In the genomic region with DNA sequence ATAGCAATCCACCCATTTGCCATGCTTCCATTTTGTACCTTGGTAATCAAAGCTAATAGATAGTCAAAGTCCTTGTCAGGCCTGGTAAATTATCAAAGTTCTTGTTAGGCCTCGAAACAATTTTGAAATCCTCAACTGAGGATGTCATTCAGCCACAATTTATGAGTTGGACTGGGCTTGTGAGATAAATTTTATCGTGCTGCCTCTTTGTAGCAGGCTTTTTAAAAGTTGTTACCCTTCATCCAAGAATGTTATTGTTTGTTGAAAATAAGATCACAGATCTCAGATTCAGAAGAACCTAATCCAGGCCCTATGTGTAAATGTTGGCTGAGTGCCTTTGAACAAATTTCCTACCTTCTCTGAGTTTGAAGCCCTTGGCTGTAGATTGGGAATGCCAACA, we compare ENCODE assay signal across 1 cellular context.
TF ChIP-seq lines count a peak whose summit lies in the region.

No MANE protein-coding gene starts in this region.

TF ChIP-seq in K562, 482 proteins besides CTCF, POLR2A, EP300 and RAD21 (continued from another document and continues in another):
- TF ChIP-seq, protein P1, sequence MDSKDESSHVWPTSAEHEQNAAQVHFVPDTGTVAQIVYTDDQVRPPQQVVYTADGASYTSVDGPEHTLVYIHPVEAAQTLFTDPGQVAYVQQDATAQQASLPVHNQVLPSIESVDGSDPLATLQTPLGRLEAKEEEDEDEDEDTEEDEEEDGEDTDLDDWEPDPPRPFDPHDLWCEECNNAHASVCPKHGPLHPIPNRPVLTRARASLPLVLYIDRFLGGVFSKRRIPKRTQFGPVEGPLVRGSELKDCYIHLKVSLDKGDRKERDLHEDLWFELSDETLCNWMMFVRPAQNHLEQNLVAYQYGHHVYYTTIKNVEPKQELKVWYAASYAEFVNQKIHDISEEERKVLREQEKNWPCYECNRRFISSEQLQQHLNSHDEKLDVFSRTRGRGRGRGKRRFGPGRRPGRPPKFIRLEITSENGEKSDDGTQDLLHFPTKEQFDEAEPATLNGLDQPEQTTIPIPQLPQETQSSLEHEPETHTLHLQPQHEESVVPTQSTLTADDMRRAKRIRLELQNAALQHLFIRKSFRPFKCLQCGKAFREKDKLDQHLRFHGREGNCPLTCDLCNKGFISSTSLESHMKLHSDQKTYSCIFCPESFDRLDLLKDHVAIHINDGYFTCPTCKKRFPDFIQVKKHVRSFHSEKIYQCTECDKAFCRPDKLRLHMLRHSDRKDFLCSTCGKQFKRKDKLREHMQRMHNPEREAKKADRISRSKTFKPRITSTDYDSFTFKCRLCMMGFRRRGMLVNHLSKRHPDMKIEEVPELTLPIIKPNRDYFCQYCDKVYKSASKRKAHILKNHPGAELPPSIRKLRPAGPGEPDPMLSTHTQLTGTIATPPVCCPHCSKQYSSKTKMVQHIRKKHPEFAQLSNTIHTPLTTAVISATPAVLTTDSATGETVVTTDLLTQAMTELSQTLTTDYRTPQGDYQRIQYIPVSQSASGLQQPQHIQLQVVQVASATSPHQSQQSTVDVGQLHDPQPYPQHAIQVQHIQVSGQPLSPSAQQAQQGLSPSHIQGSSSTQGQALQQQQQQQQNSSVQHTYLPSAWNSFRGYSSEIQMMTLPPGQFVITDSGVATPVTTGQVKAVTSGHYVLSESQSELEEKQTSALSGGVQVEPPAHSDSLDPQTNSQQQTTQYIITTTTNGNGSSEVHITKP (IDR thresholded peaks at IDR 0.05; ENCODE audit: partially characterized antibody) = no peak
- TF ChIP-seq CBFA2T3 (IDR thresholded peaks at IDR 0.05) (peak; percentile 68), NCOR1 (IDR thresholded peaks at IDR 0.05) (peak; percentile 51), ZNF589 (CRISPR knock-in tag; IDR thresholded peaks at IDR 0.05; ENCODE audit: low read depth) (no peak), SAFB2 (IDR thresholded peaks at IDR 0.05; ENCODE audit: borderline replicate concordance, low read depth, low read length, severe bottlenecking) (no peak), SIRT6 (IDR thresholded peaks at IDR 0.05; ENCODE audit: low read depth, low read length) (no peak), BRF1 (IDR thresholded peaks at IDR 0.05; ENCODE audit: borderline replicate concordance, extremely low read depth, insufficient read length) (no peak), SUPT5H (IDR thresholded peaks at IDR 0.05) (no peak), L3MBTL2 (IDR thresholded peaks at IDR 0.05) (no peak), HDAC8 (tag; IDR thresholded peaks at IDR 0.05) (no peak), ZC3H8 (IDR thresholded peaks at IDR 0.05) (no peak), SP1 (CRISPR knock-in tag; IDR thresholded peaks at IDR 0.05) (no peak), ETV6 (IDR thresholded peaks at IDR 0.05; ENCODE audit: borderline replicate concordance in 1 of 2, low read depth in 2 of 2, low read length in 1 of 2) (no peak), ETV6 (CRISPR knock-in tag; IDR thresholded peaks at IDR 0.05; ENCODE audit: borderline replicate concordance) (no peak), TAF15 (IDR thresholded peaks at IDR 0.05; ENCODE audit: low read depth, low read length) (no peak), CREB1 (IDR thresholded peaks at IDR 0.05) (no peak), CREB1 (CRISPR knock-in tag; IDR thresholded peaks at IDR 0.05) (no peak), ETS2 (tag; IDR thresholded peaks at IDR 0.05; ENCODE audit: borderline replicate concordance, poor library complexity, severe bottlenecking) (no peak), CBX3 (IDR thresholded peaks at IDR 0.05; ENCODE audit: borderline replicate concordance in 1 of 2, low read length in 2 of 2) (no peak), BACH1 (tag; IDR thresholded peaks at IDR 0.05) (no peak), ZNF561 (CRISPR knock-in tag; conservative IDR thresholded peaks at IDR 0.05) (no peak), ZNF668 (CRISPR knock-in tag; IDR thresholded peaks at IDR 0.05) (no peak), MTA1 (IDR thresholded peaks at IDR 0.05; ENCODE audit: borderline replicate concordance) (no peak), FOXK2 (conservative IDR thresholded peaks at IDR 0.05 in 1 of 2, IDR thresholded peaks at IDR 0.05 in 1 of 2; ENCODE audit: low read depth in 2 of 2) (no peak), GATAD2A (IDR thresholded peaks at IDR 0.05) (no peak), HMGN3 (IDR thresholded peaks at IDR 0.05; ENCODE audit: borderline replicate concordance, extremely low read depth, insufficient read length, low read depth, low read length) (no peak)
- TF ChIP-seq, protein P2, sequence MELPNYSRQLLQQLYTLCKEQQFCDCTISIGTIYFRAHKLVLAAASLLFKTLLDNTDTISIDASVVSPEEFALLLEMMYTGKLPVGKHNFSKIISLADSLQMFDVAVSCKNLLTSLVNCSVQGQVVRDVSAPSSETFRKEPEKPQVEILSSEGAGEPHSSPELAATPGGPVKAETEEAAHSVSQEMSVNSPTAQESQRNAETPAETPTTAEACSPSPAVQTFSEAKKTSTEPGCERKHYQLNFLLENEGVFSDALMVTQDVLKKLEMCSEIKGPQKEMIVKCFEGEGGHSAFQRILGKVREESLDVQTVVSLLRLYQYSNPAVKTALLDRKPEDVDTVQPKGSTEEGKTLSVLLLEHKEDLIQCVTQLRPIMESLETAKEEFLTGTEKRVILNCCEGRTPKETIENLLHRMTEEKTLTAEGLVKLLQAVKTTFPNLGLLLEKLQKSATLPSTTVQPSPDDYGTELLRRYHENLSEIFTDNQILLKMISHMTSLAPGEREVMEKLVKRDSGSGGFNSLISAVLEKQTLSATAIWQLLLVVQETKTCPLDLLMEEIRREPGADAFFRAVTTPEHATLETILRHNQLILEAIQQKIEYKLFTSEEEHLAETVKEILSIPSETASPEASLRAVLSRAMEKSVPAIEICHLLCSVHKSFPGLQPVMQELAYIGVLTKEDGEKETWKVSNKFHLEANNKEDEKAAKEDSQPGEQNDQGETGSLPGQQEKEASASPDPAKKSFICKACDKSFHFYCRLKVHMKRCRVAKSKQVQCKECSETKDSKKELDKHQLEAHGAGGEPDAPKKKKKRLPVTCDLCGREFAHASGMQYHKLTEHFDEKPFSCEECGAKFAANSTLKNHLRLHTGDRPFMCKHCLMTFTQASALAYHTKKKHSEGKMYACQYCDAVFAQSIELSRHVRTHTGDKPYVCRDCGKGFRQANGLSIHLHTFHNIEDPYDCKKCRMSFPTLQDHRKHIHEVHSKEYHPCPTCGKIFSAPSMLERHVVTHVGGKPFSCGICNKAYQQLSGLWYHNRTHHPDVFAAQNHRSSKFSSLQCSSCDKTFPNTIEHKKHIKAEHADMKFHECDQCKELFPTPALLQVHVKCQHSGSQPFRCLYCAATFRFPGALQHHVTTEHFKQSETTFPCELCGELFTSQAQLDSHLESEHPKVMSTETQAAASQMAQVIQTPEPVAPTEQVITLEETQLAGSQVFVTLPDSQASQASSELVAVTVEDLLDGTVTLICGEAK (IDR thresholded peaks at IDR 0.05) = no peak
- TF ChIP-seq, protein P2 (CRISPR knock-in tag; IDR thresholded peaks at IDR 0.05) = no peak
- TF ChIP-seq, protein P3, sequence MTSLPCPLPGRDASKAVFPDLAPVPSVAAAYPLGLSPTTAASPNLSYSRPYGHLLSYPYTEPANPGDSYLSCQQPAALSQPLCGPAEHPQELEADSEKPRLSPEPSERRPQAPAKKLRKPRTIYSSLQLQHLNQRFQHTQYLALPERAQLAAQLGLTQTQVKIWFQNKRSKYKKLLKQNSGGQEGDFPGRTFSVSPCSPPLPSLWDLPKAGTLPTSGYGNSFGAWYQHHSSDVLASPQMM (CRISPR knock-in tag; IDR thresholded peaks at IDR 0.05) = no peak
- TF ChIP-seq, protein P4, sequence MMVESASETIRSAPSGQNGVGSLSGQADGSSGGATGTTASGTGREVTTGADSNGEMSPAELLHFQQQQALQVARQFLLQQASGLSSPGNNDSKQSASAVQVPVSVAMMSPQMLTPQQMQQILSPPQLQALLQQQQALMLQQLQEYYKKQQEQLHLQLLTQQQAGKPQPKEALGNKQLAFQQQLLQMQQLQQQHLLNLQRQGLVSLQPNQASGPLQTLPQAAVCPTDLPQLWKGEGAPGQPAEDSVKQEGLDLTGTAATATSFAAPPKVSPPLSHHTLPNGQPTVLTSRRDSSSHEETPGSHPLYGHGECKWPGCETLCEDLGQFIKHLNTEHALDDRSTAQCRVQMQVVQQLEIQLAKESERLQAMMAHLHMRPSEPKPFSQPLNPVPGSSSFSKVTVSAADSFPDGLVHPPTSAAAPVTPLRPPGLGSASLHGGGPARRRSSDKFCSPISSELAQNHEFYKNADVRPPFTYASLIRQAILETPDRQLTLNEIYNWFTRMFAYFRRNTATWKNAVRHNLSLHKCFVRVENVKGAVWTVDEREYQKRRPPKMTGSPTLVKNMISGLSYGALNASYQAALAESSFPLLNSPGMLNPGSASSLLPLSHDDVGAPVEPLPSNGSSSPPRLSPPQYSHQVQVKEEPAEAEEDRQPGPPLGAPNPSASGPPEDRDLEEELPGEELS (CRISPR knock-in tag; IDR thresholded peaks at IDR 0.05; ENCODE audit: borderline replicate concordance) = no peak
- TF ChIP-seq, protein P5, sequence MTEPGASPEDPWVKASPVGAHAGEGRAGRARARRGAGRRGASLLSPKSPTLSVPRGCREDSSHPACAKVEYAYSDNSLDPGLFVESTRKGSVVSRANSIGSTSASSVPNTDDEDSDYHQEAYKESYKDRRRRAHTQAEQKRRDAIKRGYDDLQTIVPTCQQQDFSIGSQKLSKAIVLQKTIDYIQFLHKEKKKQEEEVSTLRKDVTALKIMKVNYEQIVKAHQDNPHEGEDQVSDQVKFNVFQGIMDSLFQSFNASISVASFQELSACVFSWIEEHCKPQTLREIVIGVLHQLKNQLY (CRISPR knock-in tag; conservative IDR thresholded peaks at IDR 0.05) = no peak
- TF ChIP-seq, protein P6, sequence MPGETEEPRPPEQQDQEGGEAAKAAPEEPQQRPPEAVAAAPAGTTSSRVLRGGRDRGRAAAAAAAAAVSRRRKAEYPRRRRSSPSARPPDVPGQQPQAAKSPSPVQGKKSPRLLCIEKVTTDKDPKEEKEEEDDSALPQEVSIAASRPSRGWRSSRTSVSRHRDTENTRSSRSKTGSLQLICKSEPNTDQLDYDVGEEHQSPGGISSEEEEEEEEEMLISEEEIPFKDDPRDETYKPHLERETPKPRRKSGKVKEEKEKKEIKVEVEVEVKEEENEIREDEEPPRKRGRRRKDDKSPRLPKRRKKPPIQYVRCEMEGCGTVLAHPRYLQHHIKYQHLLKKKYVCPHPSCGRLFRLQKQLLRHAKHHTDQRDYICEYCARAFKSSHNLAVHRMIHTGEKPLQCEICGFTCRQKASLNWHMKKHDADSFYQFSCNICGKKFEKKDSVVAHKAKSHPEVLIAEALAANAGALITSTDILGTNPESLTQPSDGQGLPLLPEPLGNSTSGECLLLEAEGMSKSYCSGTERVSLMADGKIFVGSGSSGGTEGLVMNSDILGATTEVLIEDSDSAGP (CRISPR knock-in tag; IDR thresholded peaks at IDR 0.05) = no peak
- TF ChIP-seq, protein P7, sequence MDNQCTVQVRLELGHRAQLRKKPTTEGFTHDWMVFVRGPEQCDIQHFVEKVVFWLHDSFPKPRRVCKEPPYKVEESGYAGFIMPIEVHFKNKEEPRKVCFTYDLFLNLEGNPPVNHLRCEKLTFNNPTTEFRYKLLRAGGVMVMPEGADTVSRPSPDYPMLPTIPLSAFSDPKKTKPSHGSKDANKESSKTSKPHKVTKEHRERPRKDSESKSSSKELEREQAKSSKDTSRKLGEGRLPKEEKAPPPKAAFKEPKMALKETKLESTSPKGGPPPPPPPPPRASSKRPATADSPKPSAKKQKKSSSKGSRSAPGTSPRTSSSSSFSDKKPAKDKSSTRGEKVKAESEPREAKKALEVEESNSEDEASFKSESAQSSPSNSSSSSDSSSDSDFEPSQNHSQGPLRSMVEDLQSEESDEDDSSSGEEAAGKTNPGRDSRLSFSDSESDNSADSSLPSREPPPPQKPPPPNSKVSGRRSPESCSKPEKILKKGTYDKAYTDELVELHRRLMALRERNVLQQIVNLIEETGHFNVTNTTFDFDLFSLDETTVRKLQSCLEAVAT (IDR thresholded peaks at IDR 0.05) = no peak
